Comparison of ENCODE assay signal across 27 cellular contexts in genomic region chr6:77470983-77471382, GRCh38. TPM values are rescaled to one million over a fixed set of nuclear protein-coding genes. Genes with fewer than 3 reads are reported as not detected.
DNase-seq lines count a peak whose midpoint lies in the region; ATAC-seq and TF ChIP-seq lines count a peak whose summit lies in the region.
"Had no signal": no experiment of that assay in that cellular context is flagged by ENCODE, and none has a peak within 500 bp of the region (broad histone marks: within the 10 kb centered on the region; RNA-seq: fewer than 3 reads in every experiment).

No MANE protein-coding gene starts in this region.

- no peak for ATAC-seq in GM21447 (IDR thresholded peaks at IDR 0.05; ENCODE audit: unreplicated experiment)
- ATAC-seq: activated T-helper 17 cell treated with anti-CD3 and anti-CD28 coated beads, Interleukin-2, amount 50 U/mL, for 72 hours; K562; left lung; right lobe of liver; stimulated activated naive CD8-positive, alpha-beta T cell treated with anti-CD3 and anti-CD28 coated beads, Interleukin-15, amount 100 ng/mL, for 72 hours had no signal

- H3K4me3 ChIP-seq in choroid plexus epithelial cell (ENCODE audit: low read depth, low read length): no peak overlapping the region
- H3K4me3 ChIP-seq: K562, left lung, MG63, right lobe of liver, thoracic aorta had no signal

- DNase-seq in HCEC 1CT (peak; percentile 54), RPMI7951 (ENCODE audit: low read depth) (peak; percentile 59), choroid plexus epithelial cell (ENCODE audit: low read depth) (peak; percentile 56), myocyte (ENCODE audit: low read depth) (peak; percentile 23), mucosa of gallbladder (ENCODE audit: low spot score) (no peak), NCI-H2029 (lab: John Stamatoyannopoulos, UW) (no peak)
- DNase-seq: activated CD4-positive, alpha-beta T cell treated with anti-CD3 and anti-CD28 coated beads for 4 hours; activated naive CD4-positive, alpha-beta T cell treated with anti-CD3 and anti-CD28 coated beads, Interleukin-2, amount 10 ng/mL, durations not matched to agents 7 days and 5 days; amygdala; caudate nucleus; CD4-positive, alpha-beta memory T cell; hippocampal formation; left lung; MG63; NCI-H1105; NCI-H187 treated with DMSO at 0.1 percent for 48 hours; NCI-H526 treated with DMSO at 0.1 percent for 48 hours; right lobe of liver; SIG-M5; stimulated activated naive CD8-positive, alpha-beta T cell treated with anti-CD3 and anti-CD28 coated beads, Interleukin-15, amount 100 ng/mL, for 72 hours; SW 1271; WERI-Rb-1 had no signal

- TF ChIP-seq CTCF in choroid plexus epithelial cell (conservative IDR thresholded peaks at IDR 0.05; ENCODE audit: low read depth, low read length): no peak

RNA-seq across cellular contexts. Expression of gene HTR1B, which starts 7.7 kb away (rescaled TPM):
- total RNA-seq in RPMI7951 (2014; rRNA removed; shearing (Covaris generic)): 0.68 and 0.72 TPM in 2 replicates
- total RNA-seq in myocyte: 0.48 and 0.73 TPM in 2 replicates
- polyA plus RNA-seq in myocyte (2012): 0.08 TPM
- 0.58 TPM for total RNA-seq in mucosa of gallbladder
- total RNA-seq: activated T-helper 17 cell treated with anti-CD3 and anti-CD28 coated beads, Interleukin-2, amount 50 U/mL, for 72 hours; CD4-positive, alpha-beta memory T cell; Daoy; K562; right lobe of liver had no signal
- polyA plus RNA-seq: CD4-positive, alpha-beta memory T cell; K562 had no signal

Comparison
In these comparisons a context has a peak if more than half of its experiments do, and no peak if none do; other contexts are left out.
1. DNase-seq: peak in HCEC 1CT (single experiment), RPMI7951 (single experiment), choroid plexus epithelial cell (single experiment) and myocyte (single experiment); none in mucosa of gallbladder (single experiment) and NCI-H2029 (single experiment).